1 cellular context compared by ENCODE assay signal in genomic region chr12:98503593-98504367, GRCh38.
A peak's percentile ranks its signal among the peaks of the same experiment; 100 is the strongest.
TF ChIP-seq lines count a peak whose summit lies in the region.

No MANE protein-coding gene starts in this region.

TF ChIP-seq in K562, 482 proteins besides CTCF, POLR2A, EP300 and RAD21 (continued from another document and continues in another):
- TF ChIP-seq ZNF511 (CRISPR knock-in tag; IDR thresholded peaks at IDR 0.05): peak; percentile 50; the same call in 1 of the 2 replicates
- TF ChIP-seq MEF2A (IDR thresholded peaks at IDR 0.05; ENCODE audit: control insufficient read depth, low read depth, low read length): peak; percentile 29; the same call in 1 of the 2 replicates
- TF ChIP-seq FOXO4 (CRISPR knock-in tag; IDR thresholded peaks at IDR 0.05): no peak
- peak; percentile 85 to 87 for TF ChIP-seq NRF1 (conservative IDR thresholded peaks at IDR 0.05 in 1 of 2, IDR thresholded peaks at IDR 0.05 in 1 of 2)
- no peak for TF ChIP-seq HNRNPK (IDR thresholded peaks at IDR 0.05; ENCODE audit: low read depth, low read length, poor library complexity, severe bottlenecking)
- TF ChIP-seq NR4A1 (CRISPR knock-in tag; IDR thresholded peaks at IDR 0.05): no peak
- TF ChIP-seq NR4A1 (tag; IDR thresholded peaks at IDR 0.05): no peak
- TF ChIP-seq SIX5 (IDR thresholded peaks at IDR 0.05; ENCODE audit: borderline replicate concordance in 1 of 2, insufficient read depth in 1 of 2, low read depth in 1 of 2, low read length in 2 of 2): no peak
- TF ChIP-seq BHLHE40 (IDR thresholded peaks at IDR 0.05; ENCODE audit: low read length): peak; percentile 53
- TF ChIP-seq C11orf30 (IDR thresholded peaks at IDR 0.05; ENCODE audit: low read depth): peak; percentile 59
- TF ChIP-seq ZNF165 (CRISPR knock-in tag; IDR thresholded peaks at IDR 0.05; ENCODE audit: borderline replicate concordance): no peak
- peak; percentile 22; the same call in 1 of the 2 replicates for TF ChIP-seq MTA3 (IDR thresholded peaks at IDR 0.05; ENCODE audit: borderline replicate concordance)
- peak in 1 of 2 experiments; percentile 42; a peak in 1 of 4 replicates for TF ChIP-seq FOXK2 (conservative IDR thresholded peaks at IDR 0.05 in 1 of 2, IDR thresholded peaks at IDR 0.05 in 1 of 2; ENCODE audit: low read depth in 2 of 2)
- peak; percentile 81 for TF ChIP-seq BRF1 (IDR thresholded peaks at IDR 0.05; ENCODE audit: borderline replicate concordance, extremely low read depth, insufficient read length)
- TF ChIP-seq TCF7L2 (IDR thresholded peaks at IDR 0.05; ENCODE audit: low read depth, low read length): 0 out of 2 replicates have a peak, but pooled peaks have one; percentile 8
- TF ChIP-seq ETS1 (conservative IDR thresholded peaks at IDR 0.05; ENCODE audit: control insufficient read depth, low read depth, low read length): peak; percentile 82
- TF ChIP-seq MTA1 (IDR thresholded peaks at IDR 0.05; ENCODE audit: borderline replicate concordance): 0 out of 2 replicates have a peak, but pooled peaks have one; percentile 50
- TF ChIP-seq NELFE (IDR thresholded peaks at IDR 0.05; ENCODE audit: insufficient read depth, insufficient read length): no peak
- peak; percentile 33; the same call in 1 of the 2 replicates for TF ChIP-seq CBFA2T3 (IDR thresholded peaks at IDR 0.05)
- TF ChIP-seq BRD4 (IDR thresholded peaks at IDR 0.05): peak; percentile 98
- TF ChIP-seq ZNF766 (CRISPR knock-in tag; conservative IDR thresholded peaks at IDR 0.05): peak; percentile 84
- peak in 1 of 2 experiments; percentile 58; a peak in 3 of 4 replicates for TF ChIP-seq MAZ (CRISPR knock-in tag; conservative IDR thresholded peaks at IDR 0.05 in 1 of 2, IDR thresholded peaks at IDR 0.05 in 1 of 2)
- peak; percentile 59 to 60; a peak in 3 of 4 replicates for TF ChIP-seq MLLT1 (IDR thresholded peaks at IDR 0.05)
- 0 out of 2 replicates have a peak, but pooled peaks have one; percentile 38 for TF ChIP-seq MXI1 (IDR thresholded peaks at IDR 0.05; ENCODE audit: low read depth, low read length)
- TF ChIP-seq ZNF318 (IDR thresholded peaks at IDR 0.05; ENCODE audit: borderline replicate concordance in 1 of 2, low read depth in 1 of 2): no peak
- TF ChIP-seq TAF1 (IDR thresholded peaks at IDR 0.05; ENCODE audit: control insufficient read depth, extremely low read depth, insufficient read depth, low read length, severe bottlenecking): peak; percentile 92
- peak; percentile 50; the same call in 1 of the 2 replicates for TF ChIP-seq CUX1 (CRISPR knock-in tag; IDR thresholded peaks at IDR 0.05)
